23 cellular contexts compared by ENCODE assay signal in the genomic region with DNA sequence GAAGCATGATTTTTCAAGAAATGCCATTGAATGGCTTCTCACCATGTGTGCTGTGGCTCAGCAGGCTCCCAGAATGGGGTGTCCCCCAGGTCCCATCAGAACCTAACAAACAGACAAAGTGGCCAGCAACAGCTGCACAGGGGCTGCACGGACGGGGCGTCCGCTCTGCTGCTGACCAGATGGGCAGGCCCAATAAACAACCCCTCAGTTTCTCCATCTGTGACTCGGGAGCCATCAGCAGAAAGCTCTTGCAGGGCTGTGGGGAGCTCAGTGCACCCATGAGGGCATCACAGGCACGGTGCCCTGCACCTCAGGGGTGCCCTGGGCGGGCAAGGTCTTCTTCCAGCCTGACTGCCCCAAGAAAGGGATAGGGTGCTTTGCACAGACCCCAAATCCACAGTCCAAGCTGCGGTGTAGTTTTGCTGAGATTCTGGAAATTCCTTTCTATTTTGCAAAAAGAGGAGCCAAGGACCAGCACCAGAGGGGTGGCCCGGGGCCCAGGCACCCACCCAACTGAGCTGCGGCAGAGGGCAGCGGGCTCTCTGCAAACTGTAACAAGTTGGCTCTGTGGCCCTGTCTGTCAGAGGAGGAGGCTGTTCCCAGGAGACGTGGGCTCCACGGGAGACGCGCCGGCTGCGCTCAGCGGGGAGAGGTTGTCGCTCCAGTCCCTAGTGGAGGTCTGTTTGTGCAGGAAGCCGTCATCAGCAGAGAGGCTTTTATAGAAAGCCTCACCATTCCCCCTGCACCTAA.
DNase-seq lines count a peak whose midpoint lies in the region; ATAC-seq, FAIRE-seq and TF ChIP-seq lines count a peak whose summit lies in the region.
"Had no signal": no experiment of that assay in that cellular context is flagged by ENCODE, and none has a peak within 500 bp of the region (broad histone marks: within the 10 kb centered on the region; RNA-seq: fewer than 3 reads in every experiment).

No MANE protein-coding gene starts in this region.

- no peaks in the 10 kb centered on the region for H3K4me1 ChIP-seq in right atrium auricular region
- no peaks in the 10 kb centered on the region for H3K4me1 ChIP-seq in RWPE2 (ENCODE audit: insufficient read depth, poor library complexity, severe bottlenecking)
- no peaks in the 10 kb centered on the region for H3K4me1 ChIP-seq in kidney (ENCODE audit: control insufficient read depth in 1 of 2, insufficient read depth in 1 of 2, low read depth in 1 of 2, low read length in 2 of 2)
- H3K4me1 ChIP-seq in HAP-1, result no peaks in the 10 kb centered on the region
- H3K4me1 ChIP-seq: foreskin keratinocyte had no signal

- peak; percentile 14 for DNase-seq in left cardiac atrium
- DNase-seq in right atrium auricular region (ENCODE audit: low spot score), result no peak
- DNase-seq in RWPE2 (ENCODE audit: low spot score), result peak; percentile 30
- peak; percentile 55 for DNase-seq in kidney
- no peak for DNase-seq in NCI-H446 treated with DMSO at 0.1 percent for 48 hours (lab: John Stamatoyannopoulos, UW)
- DNase-seq in activated CD8-positive, alpha-beta T cell treated with anti-CD3 and anti-CD28 coated beads for 36 hours, result no peak
- no peak for DNase-seq in HAP-1 (ENCODE audit: low spot score in 2 of 2)
- DNase-seq: activated naive CD8-positive, alpha-beta T cell treated with anti-CD3 and anti-CD28 coated beads, Interleukin-2, amount 50 U/mL, for 24 hours; activated T-cell treated with anti-CD3 and anti-CD28 coated beads, Interleukin-2, amount 50 U/mL, for 48 hours; CD8-positive, alpha-beta memory T cell; dermis blood vessel endothelial cell; foreskin keratinocyte; hypothalamus; left colon; midbrain; NCI-H1105 treated with DMSO at 0.1 percent for 48 hours; NCI-H2171; NCI-H526 treated with DMSO at 0.1 percent for 48 hours; SHP77 treated with DMSO at 0.1 percent for 48 hours; substantia nigra had no signal

- H3K4me3 Mint-ChIP-seq in activated CD8-positive, alpha-beta T cell treated with anti-CD3 and anti-CD28 coated beads for 36 hours, result no peak overlapping the region
- H3K4me3 Mint-ChIP-seq: activated naive CD8-positive, alpha-beta T cell treated with anti-CD3 and anti-CD28 coated beads, Interleukin-2, amount 50 U/mL, for 24 hours; CD8-positive, alpha-beta memory T cell had no signal

- H3K27ac Mint-ChIP-seq in activated CD8-positive, alpha-beta T cell treated with anti-CD3 and anti-CD28 coated beads for 36 hours, result no peak overlapping the region
- H3K27ac Mint-ChIP-seq: activated naive CD8-positive, alpha-beta T cell treated with anti-CD3 and anti-CD28 coated beads, Interleukin-2, amount 50 U/mL, for 24 hours; CD8-positive, alpha-beta memory T cell had no signal

- H3K27me3 Mint-ChIP-seq in activated CD8-positive, alpha-beta T cell treated with anti-CD3 and anti-CD28 coated beads for 36 hours, result no peaks in the 10 kb centered on the region
- H3K27me3 Mint-ChIP-seq: activated naive CD8-positive, alpha-beta T cell treated with anti-CD3 and anti-CD28 coated beads, Interleukin-2, amount 50 U/mL, for 24 hours had no signal

- in situ Hi-C loops in HAP-1 (cut with MboI; ENCODE audit: low sequenced_read_pairs), result no loop called here

- H3K27me3 ChIP-seq in right atrium auricular region, result no peaks in the 10 kb centered on the region
- H3K27me3 ChIP-seq in RWPE2 (ENCODE audit: insufficient read depth, poor library complexity, severe bottlenecking), result peaks cover 54% of the 10 kb centered on the region
- no peaks in the 10 kb centered on the region for H3K27me3 ChIP-seq in HAP-1 (ENCODE audit: low read depth)
- H3K27me3 ChIP-seq: foreskin keratinocyte had no signal

- H3K36me3 ChIP-seq in right atrium auricular region (no peaks in the 10 kb centered on the region), RWPE2 (ENCODE audit: low read depth) (no peaks in the 10 kb centered on the region), kidney (ENCODE audit: control insufficient read depth in 1 of 2, insufficient read depth in 2 of 2, low read length in 2 of 2) (no peaks in the 10 kb centered on the region), HAP-1 (replicated peaks) (no peaks in the 10 kb centered on the region)

- no peak for TF ChIP-seq CTCF in right atrium auricular region (IDR thresholded peaks at IDR 0.05)
- TF ChIP-seq CTCF in RWPE2 (IDR thresholded peaks at IDR 0.05; ENCODE audit: poor library complexity, severe bottlenecking), result no peak
- no peak for TF ChIP-seq CTCF in kidney (IDR thresholded peaks at IDR 0.05; ENCODE audit: borderline replicate concordance, extremely low read depth, insufficient read depth)
- no peak for TF ChIP-seq CTCF in activated CD8-positive, alpha-beta T cell treated with anti-CD3 and anti-CD28 coated beads for 36 hours (IDR thresholded peaks at IDR 0.05)

- ATAC-seq in left cardiac atrium (no peak), RWPE2 (ENCODE audit: low read depth) (no peak), HG02610 (IDR thresholded peaks at IDR 0.05; ENCODE audit: unreplicated experiment) (no peak)
- no peak for ATAC-seq in activated CD8-positive, alpha-beta T cell treated with anti-CD3 and anti-CD28 coated beads for 36 hours
- ATAC-seq: activated naive CD8-positive, alpha-beta T cell treated with anti-CD3 and anti-CD28 coated beads, Interleukin-2, amount 50 U/mL, for 24 hours; foreskin keratinocyte; left colon had no signal

- H3K9me3 ChIP-seq in right atrium auricular region (no peaks in the 10 kb centered on the region), RWPE2 (ENCODE audit: severe bottlenecking) (no peaks in the 10 kb centered on the region), kidney (ENCODE audit: control insufficient read depth in 1 of 2, low read length in 2 of 2) (no peaks in the 10 kb centered on the region), HAP-1 (no peaks in the 10 kb centered on the region)

- no peaks in the 10 kb centered on the region for H3K9me3 Mint-ChIP-seq in activated CD8-positive, alpha-beta T cell treated with anti-CD3 and anti-CD28 coated beads for 36 hours
- H3K9me3 Mint-ChIP-seq: activated naive CD8-positive, alpha-beta T cell treated with anti-CD3 and anti-CD28 coated beads, Interleukin-2, amount 50 U/mL, for 24 hours had no signal

- intact Hi-C loops in left cardiac atrium (cut with DNase I) (loop anchor here in 1 of 2 donors (5.0 kb wide), 1 partner anchor 71 kb away; no protein-coding TSS in a partner anchor), kidney (cut with DNase I) (no loop called here)
- intact Hi-C loops in activated CD8-positive, alpha-beta T cell treated with anti-CD3 and anti-CD28 coated beads for 36 hours (cut with micrococcal nuclease), result loop anchor here (5.0 kb wide), 1 partner anchor 254 kb away; a partner anchor contains a TSS

- no peaks in the 10 kb centered on the region for H3K4me1 Mint-ChIP-seq in activated CD8-positive, alpha-beta T cell treated with anti-CD3 and anti-CD28 coated beads for 36 hours (ENCODE audit: low read depth)
- H3K4me1 Mint-ChIP-seq: activated naive CD8-positive, alpha-beta T cell treated with anti-CD3 and anti-CD28 coated beads, Interleukin-2, amount 50 U/mL, for 24 hours; CD8-positive, alpha-beta memory T cell had no signal

- FAIRE-seq in kidney (lab: Jason Lieb, UNC), result no peak
- FAIRE-seq: bronchial epithelial cell had no signal

- no peak overlapping the region for H3K9ac ChIP-seq in kidney (ENCODE audit: low read length in 2 of 2)

- no peak overlapping the region for H3K27ac ChIP-seq in right atrium auricular region
- no peak overlapping the region for H3K27ac ChIP-seq in RWPE2 (ENCODE audit: poor library complexity, severe bottlenecking)
- no peak overlapping the region for H3K27ac ChIP-seq in kidney (ENCODE audit: low read depth in 2 of 2, low read length in 2 of 2)
- H3K27ac ChIP-seq: epithelial cell of prostate, foreskin keratinocyte had no signal

- H3K4me3 ChIP-seq in right atrium auricular region (no peak overlapping the region), RWPE2 (ENCODE audit: severe bottlenecking) (no peak overlapping the region), kidney (ENCODE audit: low read length in 2 of 2) (no peak overlapping the region), HAP-1 (no peak overlapping the region)

- POLR2A ChIA-PET in activated CD8-positive, alpha-beta T cell treated with anti-CD3 and anti-CD28 coated beads for 36 hours (lab: Charles Lee), result no interaction called here

- CTCF ChIA-PET in activated CD8-positive, alpha-beta T cell treated with anti-CD3 and anti-CD28 coated beads for 36 hours (lab: Charles Lee), result interaction anchor here (0.8 kb wide), 1 partner anchor 72 kb away, joined by 3 read pairs; no protein-coding TSS in a partner anchor

- no peaks in the 10 kb centered on the region for H3K36me3 Mint-ChIP-seq in activated CD8-positive, alpha-beta T cell treated with anti-CD3 and anti-CD28 coated beads for 36 hours (ENCODE audit: low read depth)
- H3K36me3 Mint-ChIP-seq: CD8-positive, alpha-beta memory T cell had no signal

Comparison
In these comparisons a context has a peak if more than half of its experiments do, and no peak if none do; other contexts are left out.
1. DNase-seq: peak in left cardiac atrium (single experiment), RWPE2 (single experiment) and kidney (single experiment); none in right atrium auricular region (single experiment), NCI-H446 treated with DMSO at 0.1 percent for 48 hours (single experiment), activated CD8-positive, alpha-beta T cell treated with anti-CD3 and anti-CD28 coated beads for 36 hours (single experiment) and HAP-1 (0 of 2).